ENCODE assay signal across 1 cellular context in genomic region chr16:89921131-89921698, GRCh38.
TF ChIP-seq lines count a peak whose summit lies in the region.

No MANE protein-coding gene starts in this region.

TF ChIP-seq in HepG2, 621 proteins besides CTCF, POLR2A, EP300 and RAD21 (continued from another document):
- TF ChIP-seq ARID3A (IDR thresholded peaks at IDR 0.05; ENCODE audit: low read depth, low read length) (no peak), FOSL2 (CRISPR knock-in tag; IDR thresholded peaks at IDR 0.05) (no peak), SP5 (CRISPR knock-in tag; IDR thresholded peaks at IDR 0.05; ENCODE audit: borderline replicate concordance, low read depth) (0 out of 2 replicates have a peak, but pooled peaks have one; percentile 28), ZNF772 (CRISPR knock-in tag; IDR thresholded peaks at IDR 0.05) (peak; percentile 29; the same call in 1 of the 2 replicates), ZNF687 (CRISPR knock-in tag; IDR thresholded peaks at IDR 0.05) (peak; percentile 74), HOXA5 (CRISPR knock-in tag; IDR thresholded peaks at IDR 0.05) (peak; percentile 19; the same call in 1 of the 2 replicates), ZNF747 (CRISPR knock-in tag; IDR thresholded peaks at IDR 0.05; ENCODE audit: borderline replicate concordance) (peak; percentile 32; the same call in 1 of the 2 replicates), NFE2L2 (IDR thresholded peaks at IDR 0.05; ENCODE audit: low read length) (no peak), ZNF296 (CRISPR knock-in tag; conservative IDR thresholded peaks at IDR 0.05) (no peak), GATA4 (IDR thresholded peaks at IDR 0.05; ENCODE audit: borderline replicate concordance, low read depth) (no peak), ZNF563 (CRISPR knock-in tag; IDR thresholded peaks at IDR 0.05) (no peak)
